Comparison of ENCODE assay signal across 1 cellular context in the genomic region with DNA sequence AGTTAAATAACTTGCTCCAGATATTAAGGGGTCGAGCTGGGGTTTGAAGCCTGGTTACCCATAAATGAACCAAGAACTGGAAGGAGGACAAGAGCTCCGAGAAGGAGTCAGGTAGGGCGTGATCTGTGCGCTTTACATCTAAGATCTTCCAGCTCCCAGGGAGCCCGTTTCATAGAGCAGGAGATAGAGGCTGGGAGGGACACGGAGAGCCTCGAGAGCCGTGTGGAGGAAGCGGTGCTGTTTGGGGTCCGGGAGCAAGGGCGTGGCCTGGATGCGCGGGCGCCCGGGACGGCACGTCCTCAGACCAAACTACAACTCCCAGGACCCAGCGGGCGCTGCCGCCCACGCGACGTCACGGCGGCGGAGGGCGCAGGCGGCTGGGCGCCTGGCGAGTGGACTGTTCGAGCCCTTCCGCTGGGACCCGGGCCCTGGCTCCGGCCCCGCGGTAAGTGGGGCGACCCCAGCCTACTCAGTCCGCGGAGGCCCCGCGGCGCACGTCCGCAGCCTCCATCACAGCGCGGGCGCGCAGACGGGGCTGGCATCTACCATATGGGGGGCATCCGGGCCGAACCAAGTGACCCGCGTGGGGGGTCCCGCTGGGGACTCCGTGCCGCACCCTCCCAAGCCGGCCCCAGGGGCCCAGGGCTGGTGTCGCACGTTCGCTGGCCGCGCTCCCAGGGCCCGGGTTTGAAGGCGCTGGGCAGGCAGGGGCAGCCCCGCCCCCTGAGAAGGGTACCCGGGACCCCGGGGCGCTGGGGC.
TF ChIP-seq lines count a peak whose summit lies in the region.

BCKDK (plus strand) TSS at position 352 of the 759 bp plus-strand sequence. CDS start 838 bp downstream, outside the sequence.

TF ChIP-seq in HepG2, 621 proteins besides CTCF, POLR2A, EP300 and RAD21 (continued from another document and continues in another):
- TF ChIP-seq ZNF468 (CRISPR knock-in tag; IDR thresholded peaks at IDR 0.05) (no peak), NR1H2 (CRISPR knock-in tag; IDR thresholded peaks at IDR 0.05; ENCODE audit: borderline replicate concordance, low read depth) (no peak), JUN (CRISPR knock-in tag; IDR thresholded peaks at IDR 0.05) (no peak), SIX1 (CRISPR knock-in tag; IDR thresholded peaks at IDR 0.05; ENCODE audit: borderline replicate concordance) (no peak), DDIT3 (CRISPR knock-in tag; IDR thresholded peaks at IDR 0.05) (no peak), HNF1B (CRISPR knock-in tag; IDR thresholded peaks at IDR 0.05) (peak; percentile 47), MTA1 (CRISPR knock-in tag; IDR thresholded peaks at IDR 0.05; ENCODE audit: borderline replicate concordance) (peak; percentile 73; the same call in 1 of the 2 replicates), HMGXB3 (CRISPR knock-in tag; IDR thresholded peaks at IDR 0.05; ENCODE audit: borderline replicate concordance) (no peak; the same call in 1 of the 2 replicates), ZNF800 (CRISPR knock-in tag; IDR thresholded peaks at IDR 0.05) (peak; percentile 84; the same call in 1 of the 2 replicates), ZNF44 (CRISPR knock-in tag; IDR thresholded peaks at IDR 0.05) (no peak), ZNF879 (CRISPR knock-in tag; IDR thresholded peaks at IDR 0.05) (no peak), NPAS2 (CRISPR knock-in tag; IDR thresholded peaks at IDR 0.05; ENCODE audit: borderline replicate concordance) (no peak), ZNF616 (CRISPR knock-in tag; IDR thresholded peaks at IDR 0.05; ENCODE audit: low read depth) (0 out of 2 replicates have a peak, but pooled peaks have one; percentile 60), E2F2 (CRISPR knock-in tag; IDR thresholded peaks at IDR 0.05; ENCODE audit: borderline replicate concordance) (no peak), POGZ (CRISPR knock-in tag; IDR thresholded peaks at IDR 0.05) (peak; percentile 41; the same call in 1 of the 2 replicates), ZBTB7B (CRISPR knock-in tag; IDR thresholded peaks at IDR 0.05) (peak; percentile 69), ZNF232 (CRISPR knock-in tag; IDR thresholded peaks at IDR 0.05; ENCODE audit: borderline replicate concordance) (peak; percentile 44; the same call in 1 of the 2 replicates), ADNP (CRISPR knock-in tag; IDR thresholded peaks at IDR 0.05) (no peak), AHR (CRISPR knock-in tag; IDR thresholded peaks at IDR 0.05) (no peak; the same call in 1 of the 2 replicates), ZBTB49 (CRISPR knock-in tag; IDR thresholded peaks at IDR 0.05; ENCODE audit: borderline replicate concordance) (peak; percentile 27; the same call in 1 of the 2 replicates), RBM39 (IDR thresholded peaks at IDR 0.05; ENCODE audit: low read depth, low read length, poor library complexity, severe bottlenecking) (no peak), ZSCAN30 (CRISPR knock-in tag; IDR thresholded peaks at IDR 0.05) (no peak), BRF2 (CRISPR knock-in tag; IDR thresholded peaks at IDR 0.05) (no peak), ZKSCAN8 (CRISPR knock-in tag; IDR thresholded peaks at IDR 0.05; ENCODE audit: borderline replicate concordance) (no peak), ZNF180 (CRISPR knock-in tag; IDR thresholded peaks at IDR 0.05; ENCODE audit: borderline replicate concordance, low read depth) (no peak), MAZ (IDR thresholded peaks at IDR 0.05; ENCODE audit: borderline replicate concordance, low read depth, low read length) (peak; percentile 36; the same call in 1 of the 2 replicates), MAZ (CRISPR knock-in tag; IDR thresholded peaks at IDR 0.05; ENCODE audit: low read depth) (peak; percentile 61; the same call in 1 of the 2 replicates), ZNF143 (CRISPR knock-in tag; IDR thresholded peaks at IDR 0.05) (peak; percentile 99), MEIS1 (CRISPR knock-in tag; IDR thresholded peaks at IDR 0.05; ENCODE audit: borderline replicate concordance) (no peak), TAF1 (CRISPR knock-in tag; IDR thresholded peaks at IDR 0.05) (peak; percentile 71), ZNF839 (CRISPR knock-in tag; IDR thresholded peaks at IDR 0.05; ENCODE audit: borderline replicate concordance) (peak; percentile 71; the same call in 1 of the 2 replicates), ZNF446 (CRISPR knock-in tag; IDR thresholded peaks at IDR 0.05) (peak; percentile 97), SUZ12 (IDR thresholded peaks at IDR 0.05; ENCODE audit: low read depth, low read length) (peak; percentile 69), ZNF205 (CRISPR knock-in tag; IDR thresholded peaks at IDR 0.05) (peak; percentile 27; the same call in 1 of the 2 replicates), TSC22D2 (CRISPR knock-in tag; IDR thresholded peaks at IDR 0.05; ENCODE audit: borderline replicate concordance) (no peak), MIXL1 (CRISPR knock-in tag; IDR thresholded peaks at IDR 0.05) (no peak), ZNF292 (CRISPR knock-in tag; IDR thresholded peaks at IDR 0.05; ENCODE audit: borderline replicate concordance, low read depth) (no peak), ZNF333 (CRISPR knock-in tag; IDR thresholded peaks at IDR 0.05; ENCODE audit: borderline replicate concordance) (peak; percentile 60; the same call in 1 of the 2 replicates), ZC3H4 (CRISPR knock-in tag; IDR thresholded peaks at IDR 0.05; ENCODE audit: borderline replicate concordance) (no peak)
- TF ChIP-seq, protein P1, sequence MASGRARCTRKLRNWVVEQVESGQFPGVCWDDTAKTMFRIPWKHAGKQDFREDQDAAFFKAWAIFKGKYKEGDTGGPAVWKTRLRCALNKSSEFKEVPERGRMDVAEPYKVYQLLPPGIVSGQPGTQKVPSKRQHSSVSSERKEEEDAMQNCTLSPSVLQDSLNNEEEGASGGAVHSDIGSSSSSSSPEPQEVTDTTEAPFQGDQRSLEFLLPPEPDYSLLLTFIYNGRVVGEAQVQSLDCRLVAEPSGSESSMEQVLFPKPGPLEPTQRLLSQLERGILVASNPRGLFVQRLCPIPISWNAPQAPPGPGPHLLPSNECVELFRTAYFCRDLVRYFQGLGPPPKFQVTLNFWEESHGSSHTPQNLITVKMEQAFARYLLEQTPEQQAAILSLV (CRISPR knock-in tag; IDR thresholded peaks at IDR 0.05; ENCODE audit: borderline replicate concordance): peak; percentile 91; the same call in 1 of the 2 replicates
- TF ChIP-seq, protein P2, sequence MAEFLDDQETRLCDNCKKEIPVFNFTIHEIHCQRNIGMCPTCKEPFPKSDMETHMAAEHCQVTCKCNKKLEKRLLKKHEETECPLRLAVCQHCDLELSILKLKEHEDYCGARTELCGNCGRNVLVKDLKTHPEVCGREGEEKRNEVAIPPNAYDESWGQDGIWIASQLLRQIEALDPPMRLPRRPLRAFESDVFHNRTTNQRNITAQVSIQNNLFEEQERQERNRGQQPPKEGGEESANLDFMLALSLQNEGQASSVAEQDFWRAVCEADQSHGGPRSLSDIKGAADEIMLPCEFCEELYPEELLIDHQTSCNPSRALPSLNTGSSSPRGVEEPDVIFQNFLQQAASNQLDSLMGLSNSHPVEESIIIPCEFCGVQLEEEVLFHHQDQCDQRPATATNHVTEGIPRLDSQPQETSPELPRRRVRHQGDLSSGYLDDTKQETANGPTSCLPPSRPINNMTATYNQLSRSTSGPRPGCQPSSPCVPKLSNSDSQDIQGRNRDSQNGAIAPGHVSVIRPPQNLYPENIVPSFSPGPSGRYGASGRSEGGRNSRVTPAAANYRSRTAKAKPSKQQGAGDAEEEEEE (CRISPR knock-in tag; IDR thresholded peaks at IDR 0.05; ENCODE audit: borderline replicate concordance): no peak
